16 cellular contexts compared by ENCODE assay signal in the genomic region with DNA sequence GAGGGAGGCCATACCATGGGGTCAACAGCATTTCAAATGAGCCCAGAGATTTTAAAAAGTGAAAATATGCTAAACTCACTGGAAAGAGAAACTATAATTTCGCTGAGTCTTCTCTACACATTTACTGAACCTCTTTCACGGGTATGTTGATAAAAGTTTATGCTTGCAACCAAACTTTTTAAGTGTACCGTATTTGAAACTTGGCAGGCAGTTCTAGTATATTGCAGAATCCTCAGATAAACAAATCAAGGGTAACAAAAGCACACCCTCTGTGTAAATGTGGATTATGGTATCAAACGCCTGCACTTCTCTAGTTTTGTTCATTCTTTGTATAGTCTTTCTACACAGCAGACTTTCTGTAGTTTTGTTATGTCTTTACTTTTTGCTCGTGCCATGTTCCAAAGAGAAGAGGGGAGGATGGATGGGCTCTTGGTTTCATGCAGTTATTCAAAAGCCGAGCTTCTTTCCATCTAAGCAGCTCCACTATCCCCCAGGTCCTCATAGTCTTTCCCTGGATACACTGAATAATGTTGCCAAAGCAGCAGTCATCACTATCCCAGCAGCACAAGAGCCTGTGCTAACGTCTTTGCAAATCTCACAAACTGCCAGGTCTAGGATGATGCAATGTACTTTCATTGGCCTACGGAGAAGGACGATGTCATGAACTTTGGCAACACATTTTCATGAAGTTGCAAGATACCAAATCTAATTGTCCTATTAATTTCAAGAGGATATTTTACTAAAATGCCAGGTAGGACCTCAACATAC.
DNase-seq lines count a peak whose midpoint lies in the region; ATAC-seq and TF ChIP-seq lines count a peak whose summit lies in the region.
"Had no signal": no experiment of that assay in that cellular context is flagged by ENCODE, and none has a peak within 500 bp of the region (broad histone marks: within the 10 kb centered on the region; RNA-seq: fewer than 3 reads in every experiment).

No MANE protein-coding gene starts in this region.

- H3K27ac ChIP-seq in esophagus squamous epithelium (peak overlapping the region in 2 of 4 donors; percentile 23 to 57), liver (ENCODE audit: low read depth in 1 of 2, low read length in 2 of 2) (peak overlapping the region; percentile 69 to 98), thoracic aorta (peak overlapping the region in 1 of 2 donors; percentile 28)
- H3K27ac ChIP-seq: prostate gland had no signal

- WGBS in esophagus squamous epithelium, 2 donors, result 32 to 46% methylated on average over 9 of the region's 9 CpGs
- WGBS in liver, result 29% methylated on average over 9 of the region's 9 CpGs

- no peaks in the 10 kb centered on the region for H3K36me3 ChIP-seq in MG63
- H3K36me3 ChIP-seq in esophagus squamous epithelium, result no peaks in the 10 kb centered on the region
- no peaks in the 10 kb centered on the region for H3K36me3 ChIP-seq in liver (ENCODE audit: control insufficient read depth in 4 of 4, insufficient read depth in 3 of 4, low read depth in 1 of 4, low read length in 3 of 4)
- no peaks in the 10 kb centered on the region for H3K36me3 ChIP-seq in thoracic aorta
- H3K36me3 ChIP-seq: prostate gland had no signal

- TF ChIP-seq RAD21 in liver (IDR thresholded peaks at IDR 0.05), result peak in 1 of 2 donors; percentile 21

- H3K4me1 ChIP-seq in esophagus squamous epithelium, result peaks cover 0 to 16% (median 6%) of the 10 kb centered on the region in 3 donors
- H3K4me1 ChIP-seq in liver (ENCODE audit: control insufficient read depth in 4 of 4, insufficient read depth in 4 of 4, low read length in 3 of 4), result peaks cover 3 to 16% (median 8%) of the 10 kb centered on the region in 4 donors
- peaks cover 0 to 8% of the 10 kb centered on the region in 2 donors for H3K4me1 ChIP-seq in thoracic aorta (ENCODE audit: control insufficient read depth in 1 of 2, low read depth in 2 of 2)
- H3K4me1 ChIP-seq: prostate gland had no signal

- intact Hi-C loops in esophagus squamous epithelium (cut with DNase I), result no loop called here

- ATAC-seq in thoracic aorta (ENCODE audit: insufficient number of reproducible peaks, low FRiP score, low read depth), result no peak
- ATAC-seq in HG03108 (IDR thresholded peaks at IDR 0.05; ENCODE audit: unreplicated experiment), result no peak
- ATAC-seq: activated T-helper 17 cell treated with anti-CD3 and anti-CD28 coated beads, Interleukin-2, amount 50 U/mL, for 72 hours had no signal

- H3K27me3 ChIP-seq in MG63, result no peaks in the 10 kb centered on the region
- H3K27me3 ChIP-seq in esophagus squamous epithelium, result no peaks in the 10 kb centered on the region
- H3K27me3 ChIP-seq in liver (ENCODE audit: control insufficient read depth in 4 of 4, insufficient read depth in 4 of 4, low read length in 3 of 4), result no peaks in the 10 kb centered on the region
- no peaks in the 10 kb centered on the region for H3K27me3 ChIP-seq in thoracic aorta (replicated peaks; ENCODE audit: insufficient read depth)

- TF ChIP-seq POLR2A in esophagus squamous epithelium (IDR thresholded peaks at IDR 0.05), result no peak

- peak overlapping the region; percentile 23 for H3K4me3 ChIP-seq in MG63
- H3K4me3 ChIP-seq in esophagus squamous epithelium, result peak overlapping the region in 3 of 4 donors; percentile 2 to 32 (median 6)
- H3K4me3 ChIP-seq in liver (ENCODE audit: low read depth in 1 of 3, low read length in 3 of 3), result peak overlapping the region in 2 of 3 donors; percentile 53 to 62
- H3K4me3 ChIP-seq in thoracic aorta, result peak overlapping the region; percentile 42
- H3K4me3 ChIP-seq: prostate gland had no signal

- H3K9me3 ChIP-seq in MG63 (no peaks in the 10 kb centered on the region), esophagus squamous epithelium (no peaks in the 10 kb centered on the region), liver (ENCODE audit: control insufficient read depth in 4 of 4, low read length in 3 of 4) (no peaks in the 10 kb centered on the region), thoracic aorta (no peaks in the 10 kb centered on the region)
- H3K9me3 ChIP-seq: prostate gland, SK-N-SH had no signal

- DNase-seq in MG63, result peak; percentile 45
- DNase-seq in esophagus squamous epithelium (lab: John Stamatoyannopoulos, UW), result no peak
- peak; percentile 6 for DNase-seq in thoracic aorta (ENCODE audit: low spot score)
- no peak for DNase-seq in amygdala (lab: John Stamatoyannopoulos, UW)
- DNase-seq in DMS153 treated with DMSO at 0.1 percent for 48 hours (lab: John Stamatoyannopoulos, UW; ENCODE audit: unreplicated experiment), result no peak
- DNase-seq: activated CD4-positive, alpha-beta memory T cell treated with anti-CD3 and anti-CD28 coated beads, Interleukin-2, amount 10 ng/mL, durations not matched to agents 7 days and 5 days; cortex of kidney; EL; NCI-H2227 treated with DMSO at 0.1 percent for 48 hours; SK-N-SH; stimulated activated CD4-positive, alpha-beta T cell treated with anti-CD3 and anti-CD28 coated beads, Interleukin-2, amount 100 ng/mL, for 24 hours; trophoblast cell had no signal

- H3K9ac ChIP-seq in liver (ENCODE audit: low read depth in 1 of 2, low read length in 2 of 2), result peak overlapping the region; percentile 60 to 91
- H3K9ac ChIP-seq: SK-N-SH had no signal

- TF ChIP-seq CTCF in esophagus squamous epithelium (IDR thresholded peaks at IDR 0.05) (no peak), liver (IDR thresholded peaks at IDR 0.05; ENCODE audit: low read depth, low read length, missing input control) (no peak), thoracic aorta (IDR thresholded peaks at IDR 0.05) (no peak)

TF ChIP-seq in liver, 16 proteins besides CTCF, POLR2A, EP300 and RAD21:
- TF ChIP-seq HNF4G (IDR thresholded peaks at IDR 0.05), result no peak
- peak; percentile 55 for TF ChIP-seq TAF1 (conservative IDR thresholded peaks at IDR 0.05)
- TF ChIP-seq YY1 (IDR thresholded peaks at IDR 0.05), result peak; percentile 29
- TF ChIP-seq EGR1 (IDR thresholded peaks at IDR 0.05; ENCODE audit: low read depth in 2 of 2), result no peak
- TF ChIP-seq GABPA (IDR thresholded peaks at IDR 0.05 in 1 of 2, conservative IDR thresholded peaks at IDR 0.05 in 1 of 2), result no peak
- peak; percentile 52 for TF ChIP-seq SP1 (IDR thresholded peaks at IDR 0.05)
- no peak for TF ChIP-seq FOXA1 (IDR thresholded peaks at IDR 0.05)
- TF ChIP-seq, protein P1, sequence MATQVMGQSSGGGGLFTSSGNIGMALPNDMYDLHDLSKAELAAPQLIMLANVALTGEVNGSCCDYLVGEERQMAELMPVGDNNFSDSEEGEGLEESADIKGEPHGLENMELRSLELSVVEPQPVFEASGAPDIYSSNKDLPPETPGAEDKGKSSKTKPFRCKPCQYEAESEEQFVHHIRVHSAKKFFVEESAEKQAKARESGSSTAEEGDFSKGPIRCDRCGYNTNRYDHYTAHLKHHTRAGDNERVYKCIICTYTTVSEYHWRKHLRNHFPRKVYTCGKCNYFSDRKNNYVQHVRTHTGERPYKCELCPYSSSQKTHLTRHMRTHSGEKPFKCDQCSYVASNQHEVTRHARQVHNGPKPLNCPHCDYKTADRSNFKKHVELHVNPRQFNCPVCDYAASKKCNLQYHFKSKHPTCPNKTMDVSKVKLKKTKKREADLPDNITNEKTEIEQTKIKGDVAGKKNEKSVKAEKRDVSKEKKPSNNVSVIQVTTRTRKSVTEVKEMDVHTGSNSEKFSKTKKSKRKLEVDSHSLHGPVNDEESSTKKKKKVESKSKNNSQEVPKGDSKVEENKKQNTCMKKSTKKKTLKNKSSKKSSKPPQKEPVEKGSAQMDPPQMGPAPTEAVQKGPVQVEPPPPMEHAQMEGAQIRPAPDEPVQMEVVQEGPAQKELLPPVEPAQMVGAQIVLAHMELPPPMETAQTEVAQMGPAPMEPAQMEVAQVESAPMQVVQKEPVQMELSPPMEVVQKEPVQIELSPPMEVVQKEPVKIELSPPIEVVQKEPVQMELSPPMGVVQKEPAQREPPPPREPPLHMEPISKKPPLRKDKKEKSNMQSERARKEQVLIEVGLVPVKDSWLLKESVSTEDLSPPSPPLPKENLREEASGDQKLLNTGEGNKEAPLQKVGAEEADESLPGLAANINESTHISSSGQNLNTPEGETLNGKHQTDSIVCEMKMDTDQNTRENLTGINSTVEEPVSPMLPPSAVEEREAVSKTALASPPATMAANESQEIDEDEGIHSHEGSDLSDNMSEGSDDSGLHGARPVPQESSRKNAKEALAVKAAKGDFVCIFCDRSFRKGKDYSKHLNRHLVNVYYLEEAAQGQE (IDR thresholded peaks at IDR 0.05), result peak; percentile 41
- TF ChIP-seq, protein P2, sequence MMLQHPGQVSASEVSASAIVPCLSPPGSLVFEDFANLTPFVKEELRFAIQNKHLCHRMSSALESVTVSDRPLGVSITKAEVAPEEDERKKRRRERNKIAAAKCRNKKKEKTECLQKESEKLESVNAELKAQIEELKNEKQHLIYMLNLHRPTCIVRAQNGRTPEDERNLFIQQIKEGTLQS (IDR thresholded peaks at IDR 0.05), result peak; percentile 94
- TF ChIP-seq, protein P3, sequence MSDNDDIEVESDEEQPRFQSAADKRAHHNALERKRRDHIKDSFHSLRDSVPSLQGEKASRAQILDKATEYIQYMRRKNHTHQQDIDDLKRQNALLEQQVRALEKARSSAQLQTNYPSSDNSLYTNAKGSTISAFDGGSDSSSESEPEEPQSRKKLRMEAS (IDR thresholded peaks at IDR 0.05), result peak; percentile 17
- TF ChIP-seq JUND (IDR thresholded peaks at IDR 0.05), result no peak
- TF ChIP-seq FOXA2 (IDR thresholded peaks at IDR 0.05), result peak; percentile 25
- TF ChIP-seq HNF4A (conservative IDR thresholded peaks at IDR 0.05), result peak; percentile 44 to 60
- TF ChIP-seq, protein P4, sequence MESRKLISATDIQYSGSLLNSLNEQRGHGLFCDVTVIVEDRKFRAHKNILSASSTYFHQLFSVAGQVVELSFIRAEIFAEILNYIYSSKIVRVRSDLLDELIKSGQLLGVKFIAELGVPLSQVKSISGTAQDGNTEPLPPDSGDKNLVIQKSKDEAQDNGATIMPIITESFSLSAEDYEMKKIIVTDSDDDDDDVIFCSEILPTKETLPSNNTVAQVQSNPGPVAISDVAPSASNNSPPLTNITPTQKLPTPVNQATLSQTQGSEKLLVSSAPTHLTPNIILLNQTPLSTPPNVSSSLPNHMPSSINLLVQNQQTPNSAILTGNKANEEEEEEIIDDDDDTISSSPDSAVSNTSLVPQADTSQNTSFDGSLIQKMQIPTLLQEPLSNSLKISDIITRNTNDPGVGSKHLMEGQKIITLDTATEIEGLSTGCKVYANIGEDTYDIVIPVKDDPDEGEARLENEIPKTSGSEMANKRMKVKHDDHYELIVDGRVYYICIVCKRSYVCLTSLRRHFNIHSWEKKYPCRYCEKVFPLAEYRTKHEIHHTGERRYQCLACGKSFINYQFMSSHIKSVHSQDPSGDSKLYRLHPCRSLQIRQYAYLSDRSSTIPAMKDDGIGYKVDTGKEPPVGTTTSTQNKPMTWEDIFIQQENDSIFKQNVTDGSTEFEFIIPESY (IDR thresholded peaks at IDR 0.05), result peak; percentile 40
- peak; percentile 52 to 56 for TF ChIP-seq RXRA (IDR thresholded peaks at IDR 0.05)

Comparison
In these comparisons a context has a peak if more than half of its experiments do, and no peak if none do; other contexts are left out.
1. DNase-seq: peak in MG63 (single experiment) and thoracic aorta (single experiment); none in esophagus squamous epithelium (single experiment), amygdala (0 of 56) and DMS153 treated with DMSO at 0.1 percent for 48 hours (single experiment).
2. H3K4me3 ChIP-seq: peak in every context shown above with its lines; median percentile 58 in liver; 42 in thoracic aorta; 23 in MG63; 6 in esophagus squamous epithelium.